Comparison of ENCODE assay signal across 9 cellular contexts in genomic region chr2:235500761-235501662, GRCh38. TPM values are rescaled to one million over a fixed set of nuclear protein-coding genes. Genes with fewer than 3 reads are reported as not detected.
DNase-seq lines count a peak whose midpoint lies in the region; ATAC-seq, FAIRE-seq and TF ChIP-seq lines count a peak whose summit lies in the region.
"Had no signal": no experiment of that assay in that cellular context is flagged by ENCODE, and none has a peak within 500 bp of the region (broad histone marks: within the 10 kb centered on the region; RNA-seq: fewer than 3 reads in every experiment).

No MANE protein-coding gene starts in this region.

- no peak overlapping the region for H4K8ac ChIP-seq in H1 (ENCODE audit: extremely low read depth, insufficient read depth, low read length)

- no peak overlapping the region for H2AFZ ChIP-seq in H1 (ENCODE audit: low read length)

- no peak overlapping the region for H3K56ac ChIP-seq in H1 (replicated peaks; ENCODE audit: insufficient read length, low read depth, low read length)

- CTCF ChIA-PET in activated naive CD4-positive, alpha-beta T cell treated with anti-CD3 and anti-CD28 coated beads, Interleukin-2, amount 10 ng/mL, durations not matched to agents 7 days and 5 days (lab: Charles Lee) = interaction anchor here (0.7 to 1.6 kb wide), 2 partner anchors 18 to 178 kb away, joined by 3 to 4 read pairs; no protein-coding TSS in a partner anchor
- CTCF ChIA-PET in H1 (lab: Charles Lee; ENCODE audit: partially characterized antibody) = interaction anchor here (1.0 to 10.6 kb wide), 12 partner anchors 9 to 365 kb away, joined by 3 to 83 read pairs (median 3); no protein-coding TSS in a partner anchor

- no peak overlapping the region for H3K4ac ChIP-seq in H1 (replicated peaks; ENCODE audit: insufficient read length, low read depth, low read length)

- H3K27ac ChIP-seq in H1 (ENCODE audit: low read depth, low read length) = no peak overlapping the region

- no peak overlapping the region for H2BK15ac ChIP-seq in H1 (ENCODE audit: low read length)

- no peak overlapping the region for H4K5ac ChIP-seq in H1 (ENCODE audit: insufficient read length, low read depth, low read length)

- no peak overlapping the region for H3K27ac Mint-ChIP-seq in activated naive CD4-positive, alpha-beta T cell treated with anti-CD3 and anti-CD28 coated beads, Interleukin-2, amount 10 ng/mL, durations not matched to agents 7 days and 5 days
- H3K27ac Mint-ChIP-seq in stimulated activated effector memory CD8-positive, alpha-beta T cell treated with anti-CD3 and anti-CD28 coated beads, Interleukin-12 subunit alpha, Interleukin-12 subunit beta, amount 100 ng/mL, for 72 hours = no peak overlapping the region

- peak overlapping the region; percentile 31 to 46 for H3K4me2 ChIP-seq in H1 (ENCODE audit: insufficient read depth in 1 of 2, low read depth in 2 of 2, low read length in 2 of 2)

- peaks cover 21% of the 10 kb centered on the region for H3K4me1 Mint-ChIP-seq in activated naive CD4-positive, alpha-beta T cell treated with anti-CD3 and anti-CD28 coated beads, Interleukin-2, amount 10 ng/mL, durations not matched to agents 7 days and 5 days
- H3K4me1 Mint-ChIP-seq in stimulated activated effector memory CD8-positive, alpha-beta T cell treated with anti-CD3 and anti-CD28 coated beads, Interleukin-12 subunit alpha, Interleukin-12 subunit beta, amount 100 ng/mL, for 72 hours = peaks cover 29% of the 10 kb centered on the region

- TF ChIP-seq POLR2A in H1 (IDR thresholded peaks at IDR 0.05; ENCODE audit: control extremely low read depth in 1 of 2, low read depth in 2 of 2, low read length in 2 of 2) = no peak

- POLR2A ChIA-PET in H1 (lab: Charles Lee; ENCODE audit: partially characterized antibody) = interaction anchor here (0.7 kb wide), 1 partner anchor 15 kb away, joined by 3 read pairs; no protein-coding TSS in a partner anchor

- no peak overlapping the region for H3K23ac ChIP-seq in H1 (ENCODE audit: insufficient read length)

- H2BK5ac ChIP-seq in H1 (ENCODE audit: low read depth, low read length) = 0 out of 2 replicates have a peak overlapping the region, but pooled peaks have one; percentile 29

- ATAC-seq in stimulated activated effector memory CD8-positive, alpha-beta T cell treated with anti-CD3 and anti-CD28 coated beads, Interleukin-12 subunit alpha, Interleukin-12 subunit beta, amount 100 ng/mL, for 72 hours = peak; percentile 88

- no peak for TF ChIP-seq EP300 in H1 (IDR thresholded peaks at IDR 0.05; ENCODE audit: borderline replicate concordance in 1 of 2, low read depth in 2 of 2, low read length in 2 of 2)

- H3K23me2 ChIP-seq in H1 (ENCODE audit: low read depth, low read length) = no peaks in the 10 kb centered on the region

- TF ChIP-seq RAD21 in H1 (IDR thresholded peaks at IDR 0.05 in 1 of 2, conservative IDR thresholded peaks at IDR 0.05 in 1 of 2; ENCODE audit: low read depth in 2 of 2, low read length in 2 of 2) = no peak

- no peak for DNase-seq in activated naive CD4-positive, alpha-beta T cell treated with anti-CD3 and anti-CD28 coated beads, Interleukin-2, amount 10 ng/mL, durations not matched to agents 7 days and 5 days
- DNase-seq in activated naive CD4-positive, alpha-beta T cell treated with anti-CD3 and anti-CD28 coated beads, Interleukin-2, amount 50 U/mL, for 16 hours = no peak
- DNase-seq in RPMI7951 (ENCODE audit: low read depth) (peak; percentile 81), H1 (ENCODE audit: low read depth in 1 of 2, low spot score in 2 of 2) (no peak), GM20000 (ENCODE audit: low spot score) (no peak), ureter (ENCODE audit: low spot score) (no peak), SW480 (ENCODE audit: low spot score) (no peak)
- no peak for DNase-seq in stimulated activated effector memory CD8-positive, alpha-beta T cell treated with anti-CD3 and anti-CD28 coated beads, Interleukin-12 subunit alpha, Interleukin-12 subunit beta, amount 100 ng/mL, for 72 hours (ENCODE audit: low spot score in 2 of 2)
- DNase-seq: DMS79 had no signal

- H3K36me3 ChIP-seq in H1 (ENCODE audit: control insufficient read depth in 2 of 4, insufficient read depth in 4 of 4, low read length in 3 of 4) = no peaks in the 10 kb centered on the region

- no peak overlapping the region for H2AK5ac ChIP-seq in H1 (ENCODE audit: low read depth, low read length)

- H3K4me3 ChIP-seq in H1 (ENCODE audit: extremely low read depth in 1 of 4, insufficient read depth in 2 of 4, low read depth in 3 of 4, low read length in 4 of 4) = peak overlapping the region in 1 of 4 experiments; percentile 17; a peak in 1 of 8 replicates

- H4K91ac ChIP-seq in H1 (replicated peaks; ENCODE audit: insufficient read length, low read length) = peak overlapping the region; percentile 44

- H3K79me2 ChIP-seq in H1 (ENCODE audit: control insufficient read depth in 1 of 2, insufficient read depth in 2 of 2, low read length in 2 of 2) = peaks cover 2 to 97% of the 10 kb centered on the region in 2 experiments

- no peaks in the 10 kb centered on the region for H3K36me3 Mint-ChIP-seq in activated naive CD4-positive, alpha-beta T cell treated with anti-CD3 and anti-CD28 coated beads, Interleukin-2, amount 10 ng/mL, durations not matched to agents 7 days and 5 days
- H3K36me3 Mint-ChIP-seq in stimulated activated effector memory CD8-positive, alpha-beta T cell treated with anti-CD3 and anti-CD28 coated beads, Interleukin-12 subunit alpha, Interleukin-12 subunit beta, amount 100 ng/mL, for 72 hours = no peaks in the 10 kb centered on the region

- H3K27me3 Mint-ChIP-seq in activated naive CD4-positive, alpha-beta T cell treated with anti-CD3 and anti-CD28 coated beads, Interleukin-2, amount 10 ng/mL, durations not matched to agents 7 days and 5 days = peaks cover 80% of the 10 kb centered on the region

- TF ChIP-seq CTCF in H1 (IDR thresholded peaks at IDR 0.05; ENCODE audit: control extremely low read depth in 1 of 3, insufficient read depth in 1 of 3, low read depth in 1 of 3, low read length in 3 of 3) = no peak
- no peak for TF ChIP-seq CTCF in GM20000 (IDR thresholded peaks at IDR 0.05; ENCODE audit: extremely low read depth, missing control alignments)

- H3K9me3 ChIP-seq in H1 (ENCODE audit: insufficient read depth in 2 of 2, low read depth in 1 of 2, low read length in 1 of 2) = no peaks in the 10 kb centered on the region

- no peaks in the 10 kb centered on the region for H3K27me3 ChIP-seq in H1 (replicated peaks in 1 of 4; ENCODE audit: control insufficient read depth in 3 of 4, extremely low read depth in 1 of 4, insufficient read depth in 3 of 4, low read length in 3 of 4)

- H2BK12ac ChIP-seq in H1 (ENCODE audit: low read depth, low read length) = no peak overlapping the region

- H2BK120ac ChIP-seq in H1 (replicated peaks; ENCODE audit: low read depth, low read length) = no peak overlapping the region

- peaks cover 25 to 51% (median 38%) of the 10 kb centered on the region in 4 experiments for H3K4me1 ChIP-seq in H1 (replicated peaks in 1 of 4; ENCODE audit: control insufficient read depth in 3 of 4, insufficient read depth in 4 of 4, low read length in 3 of 4)

- H3K9me3 Mint-ChIP-seq in activated naive CD4-positive, alpha-beta T cell treated with anti-CD3 and anti-CD28 coated beads, Interleukin-2, amount 10 ng/mL, durations not matched to agents 7 days and 5 days = no peaks in the 10 kb centered on the region
- H3K9me3 Mint-ChIP-seq in stimulated activated effector memory CD8-positive, alpha-beta T cell treated with anti-CD3 and anti-CD28 coated beads, Interleukin-12 subunit alpha, Interleukin-12 subunit beta, amount 100 ng/mL, for 72 hours = no peaks in the 10 kb centered on the region

- H4K20me1 ChIP-seq in H1 (replicated peaks in 1 of 2; ENCODE audit: control insufficient read depth in 1 of 2, insufficient read depth in 2 of 2, low read length in 2 of 2) = peaks cover 18 to 35% of the 10 kb centered on the region in 2 experiments

- peak; percentile 65 for FAIRE-seq in H1 (lab: Jason Lieb, UNC)

- no peak overlapping the region for H3K9ac ChIP-seq in H1 (replicated peaks in 1 of 4; ENCODE audit: extremely low read depth in 1 of 4, low read depth in 3 of 4, low read length in 3 of 4)

- H2BK20ac ChIP-seq in H1 (ENCODE audit: low read length) = no peak overlapping the region

- H3K18ac ChIP-seq in H1 (ENCODE audit: extremely low read depth, low read length) = no peak overlapping the region

- H3K4me3 Mint-ChIP-seq in activated naive CD4-positive, alpha-beta T cell treated with anti-CD3 and anti-CD28 coated beads, Interleukin-2, amount 10 ng/mL, durations not matched to agents 7 days and 5 days = peak overlapping the region; percentile 14
- H3K4me3 Mint-ChIP-seq in stimulated activated effector memory CD8-positive, alpha-beta T cell treated with anti-CD3 and anti-CD28 coated beads, Interleukin-12 subunit alpha, Interleukin-12 subunit beta, amount 100 ng/mL, for 72 hours = peak overlapping the region; percentile 52

- H3K79me1 ChIP-seq in H1 (ENCODE audit: low read depth, low read length) = peaks cover 26% of the 10 kb centered on the region

- 77% methylated on average over 18 of the region's 18 CpGs; no CpG with 5 or more reads in 1 of the 2 experiments for WGBS in H1 (ENCODE audit: extremely low coverage in 1 of 2, insufficient coverage in 1 of 2, insufficient read length in 1 of 2, insufficient replicate concordance in 2 of 2, low coverage in 1 of 2, low lambda C conversion rate in 2 of 2, missing lambda C conversion rate in 1 of 2), 2 experiments

- H3K14ac ChIP-seq in H1 (ENCODE audit: insufficient read length) = no peak overlapping the region

TF ChIP-seq in H1, 55 proteins besides CTCF, POLR2A, EP300 and RAD21:
- peak; percentile 69 for TF ChIP-seq JUND (IDR thresholded peaks at IDR 0.05; ENCODE audit: low read length)
- no peak for TF ChIP-seq BACH1 (IDR thresholded peaks at IDR 0.05; ENCODE audit: low read length)
TF ChIP-seq in H1: peak in this region for 1.

RNA-seq across cellular contexts. Expression of gene AGAP1, which starts 7.2 kb away (rescaled TPM):
- total RNA-seq in RPMI7951 (2014; rRNA removed; shearing (Covaris generic)) = 5.4 and 7.8 TPM in 2 replicates
- 39.4 and 40.5 TPM in 2 replicates for total RNA-seq in H1 (2021; fragmentation: NEBNext Ultra II Directional; extraction: Animal tissue kit (Norgen Biotek cat#: 25700))
- 18.1 and 19.4 TPM in 2 replicates for polyA plus RNA-seq in H1 (2011; rRNA removed)
- polyA plus RNA-seq in H1 (2011; cell fraction: cytosol; rRNA removed) = 16.7 TPM
- 35.0 TPM for polyA plus RNA-seq in H1 (2011; cell fraction: nucleus; rRNA removed)
- polyA plus RNA-seq in H1 (2012, experiment 1 of 2) = 14.0 to 20.9 TPM (median 18.1 TPM) in 4 replicates
- 7.8 TPM for polyA plus RNA-seq in H1 (2012, experiment 2 of 2)
- polyA plus RNA-seq in H1 (2013, experiment 1 of 2) = 15.0 TPM
- 14.7 TPM for polyA plus RNA-seq in H1 (2013, experiment 2 of 2)
- polyA minus RNA-seq in H1 (2011; rRNA and poly(A)+ RNA removed) = 84.6 and 95.9 TPM in 2 replicates
- polyA minus RNA-seq in H1 (2011; cell fraction: cytosol; rRNA and poly(A)+ RNA removed) = 24.8 TPM
- polyA minus RNA-seq in H1 (2011; cell fraction: nucleus; rRNA and poly(A)+ RNA removed) = 90.8 TPM
- 43.2 TPM for total RNA-seq in ureter
